Comparison of ENCODE assay signal across 8 cellular contexts in the genomic region with DNA sequence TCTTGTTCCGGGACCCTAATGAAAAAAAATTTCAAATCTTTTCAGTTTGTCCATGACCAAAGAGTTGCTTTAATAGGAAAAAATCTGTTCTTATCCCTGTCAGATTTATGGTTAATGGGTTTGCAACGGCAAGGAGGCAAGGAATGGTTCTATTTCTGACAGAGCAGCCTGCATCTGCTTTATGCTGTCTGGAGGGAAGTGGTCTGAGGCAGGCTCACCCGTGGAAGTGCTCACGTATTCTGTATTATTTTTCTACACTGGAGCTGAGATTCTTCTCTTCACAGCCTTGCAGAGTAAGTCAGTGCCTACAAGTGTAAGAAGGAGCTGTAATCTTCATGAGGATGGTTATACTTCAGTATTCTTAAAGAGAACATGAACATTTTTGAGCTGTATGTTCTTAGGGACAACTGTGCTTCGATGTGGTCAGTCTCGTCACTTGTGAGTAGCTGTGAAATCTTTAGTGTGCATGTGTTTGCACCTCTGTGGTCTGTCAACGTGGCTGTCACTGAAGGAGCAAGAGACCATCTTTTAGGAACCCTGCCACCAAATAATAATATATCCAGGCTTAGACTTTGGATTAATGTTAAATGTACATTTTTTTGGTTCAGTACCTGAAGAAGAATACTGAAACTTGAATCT.
"Had no signal": no experiment of that assay in that cellular context is flagged by ENCODE, and none has a peak within 500 bp of the region (broad histone marks: within the 10 kb centered on the region; RNA-seq: fewer than 3 reads in every experiment).

No MANE protein-coding gene starts in this region.

- FAIRE-seq: H1, HTR-8/SVneo had no signal

- H3K9me3 Mint-ChIP-seq: HFFc6 had no signal

- H3K4me3 Mint-ChIP-seq: GM23338, HFFc6, IgD-negative memory B cell had no signal

- H3K27me3 Mint-ChIP-seq: IgD-negative memory B cell had no signal

- ATAC-seq: GM23338, HCT116 had no signal

- H3K4me1 Mint-ChIP-seq: GM23338, IgD-negative memory B cell had no signal

- H3K27ac Mint-ChIP-seq: GM23338, HFFc6, IgD-negative memory B cell had no signal

- DNase-seq: H7, HFFc6, KBM-7 had no signal
